Comparison of ENCODE assay signal across 13 cellular contexts in the genomic region with DNA sequence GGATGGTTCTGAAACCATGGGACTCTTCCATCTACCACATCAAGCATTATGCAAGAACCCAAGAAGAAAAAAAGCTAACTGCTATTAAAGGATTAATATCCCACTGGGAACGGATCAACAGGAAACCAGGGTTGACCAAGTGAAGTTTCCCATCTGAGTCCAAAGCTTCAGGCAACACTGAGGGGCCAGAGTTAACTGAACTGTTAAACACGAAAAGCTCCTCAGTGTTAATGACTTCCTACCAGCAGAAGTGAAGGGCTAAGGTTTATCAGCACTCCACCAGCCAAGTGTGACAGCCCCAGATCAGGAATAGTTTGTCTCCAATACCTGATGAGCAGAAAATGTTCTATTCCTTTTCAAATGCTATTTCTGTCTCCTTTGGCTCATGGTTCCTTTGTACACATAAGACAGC. TPM values are rescaled to one million over a fixed set of nuclear protein-coding genes. Genes with fewer than 3 reads are reported as not detected.
DNase-seq lines count a peak whose midpoint lies in the region; ATAC-seq, FAIRE-seq and TF ChIP-seq lines count a peak whose summit lies in the region.
"Had no signal": no experiment of that assay in that cellular context is flagged by ENCODE, and none has a peak within 500 bp of the region (broad histone marks: within the 10 kb centered on the region; RNA-seq: fewer than 3 reads in every experiment).

No MANE protein-coding gene starts in this region.

- dilution Hi-C loops in endothelial cell of umbilical vein (cut with MboI; ENCODE audit: extremely low pct_ligation_motif_present, low sequenced_read_pairs): no loop called here

- no peak for DNase-seq in activated naive CD4-positive, alpha-beta T cell treated with Interleukin-2 at 50 U/mL for 16 hours
- DNase-seq in endothelial cell of umbilical vein (ENCODE audit: low read depth, low spot score): peak; percentile 43
- DNase-seq in aorta: no peak
- no peak for DNase-seq in NCI-H748 treated with DMSO at 0.1 percent for 48 hours (lab: John Stamatoyannopoulos, UW)
- DNase-seq in cortex of kidney (lab: John Stamatoyannopoulos, UW): no peak
- DNase-seq: activated CD4-positive, alpha-beta T cell treated with anti-CD3 and anti-CD28 coated beads, Interleukin-2, amount 10 ng/mL, durations not matched to agents 24 days and 14 days; GOT3; NCI-H526 had no signal

- peaks cover 6% of the 10 kb centered on the region for H4K20me1 ChIP-seq in endothelial cell of umbilical vein (replicated peaks; ENCODE audit: control insufficient read depth, extremely low read depth, insufficient read depth, low read length)

- ATAC-seq in aorta (ENCODE audit: low FRiP score) (peak; percentile 38), HG03442 (IDR thresholded peaks at IDR 0.05; ENCODE audit: unreplicated experiment) (no peak)

- no peak for FAIRE-seq in endothelial cell of umbilical vein (lab: Jason Lieb, UNC)

- no peak overlapping the region for H3K4me3 ChIP-seq in endothelial cell of umbilical vein (replicated peaks in 1 of 3; ENCODE audit: insufficient read depth in 1 of 3, low read depth in 1 of 3, low read length in 3 of 3)
- H3K4me3 ChIP-seq in mesodermal cell (ENCODE audit: extremely low read depth, insufficient read depth, low read length, poor library complexity, severe bottlenecking): no peak overlapping the region
- no peak overlapping the region for H3K4me3 ChIP-seq in aorta (ENCODE audit: low read length in 2 of 2)

- no peaks in the 10 kb centered on the region for H3K27me3 ChIP-seq in endothelial cell of umbilical vein (ENCODE audit: control insufficient read depth in 2 of 2, insufficient read depth in 2 of 2, low read length in 2 of 2)
- H3K27me3 ChIP-seq in aorta (ENCODE audit: control insufficient read depth in 1 of 2, insufficient read depth in 2 of 2, low read length in 1 of 2): no peaks in the 10 kb centered on the region

- H3K27ac ChIP-seq in endothelial cell of umbilical vein (ENCODE audit: insufficient read depth, low read depth, low read length) (no peak overlapping the region), mesodermal cell (ENCODE audit: low read depth, low read length, severe bottlenecking) (peak overlapping the region; percentile 25), aorta (ENCODE audit: low read depth in 1 of 2, low read length in 2 of 2) (peak overlapping the region in 1 of 2 donors; percentile 0)
- H3K27ac ChIP-seq: 22Rv1, parathyroid adenoma had no signal

- intact Hi-C loops in endothelial cell of umbilical vein (cut with micrococcal nuclease): no loop called here
- intact Hi-C loops in aorta (cut with DNase I): no loop called here

- H3K27ac Mint-ChIP-seq in activated naive CD4-positive, alpha-beta T cell treated with anti-CD3 and anti-CD28 coated beads, Interleukin-2, amount 50 U/mL, for 24 hours: peak overlapping the region; percentile 37
- H3K27ac Mint-ChIP-seq: activated CD4-positive, alpha-beta T cell treated with anti-CD3 and anti-CD28 coated beads, Interleukin-2, amount 10 ng/mL, durations not matched to agents 24 days and 14 days had no signal

- no peak overlapping the region for H2AFZ ChIP-seq in endothelial cell of umbilical vein (ENCODE audit: low read depth, low read length)
- H2AFZ ChIP-seq: parathyroid adenoma had no signal

- H3K79me2 ChIP-seq in endothelial cell of umbilical vein (ENCODE audit: control insufficient read depth, insufficient read depth, low read length): peaks cover 26% of the 10 kb centered on the region
- H3K79me2 ChIP-seq: parathyroid adenoma had no signal

- TF ChIP-seq CTCF in endothelial cell of umbilical vein (IDR thresholded peaks at IDR 0.05; ENCODE audit: extremely low read depth in 1 of 2, insufficient read depth in 1 of 2, low read depth in 1 of 2, low read length in 2 of 2): no peak

- no peak overlapping the region for H3K9ac ChIP-seq in endothelial cell of umbilical vein (replicated peaks; ENCODE audit: extremely low read depth, insufficient read depth, low read length)
- H3K9ac ChIP-seq: parathyroid adenoma had no signal

- H3K4me1 ChIP-seq in endothelial cell of umbilical vein (ENCODE audit: control insufficient read depth, extremely low read depth, insufficient read depth, low read length) (no peaks in the 10 kb centered on the region), mesodermal cell (ENCODE audit: control insufficient read depth, insufficient read depth, low read length, poor library complexity, severe bottlenecking) (no peaks in the 10 kb centered on the region), aorta (ENCODE audit: control insufficient read depth in 1 of 2, insufficient read depth in 2 of 2, low read length in 2 of 2) (peaks cover 0 to 3% of the 10 kb centered on the region in 2 donors)
- H3K4me1 ChIP-seq: parathyroid adenoma had no signal

- peaks cover 3% of the 10 kb centered on the region for H3K36me3 Mint-ChIP-seq in activated naive CD4-positive, alpha-beta T cell treated with anti-CD3 and anti-CD28 coated beads, Interleukin-2, amount 50 U/mL, for 24 hours

- no peaks in the 10 kb centered on the region for H3K27me3 Mint-ChIP-seq in activated naive CD4-positive, alpha-beta T cell treated with anti-CD3 and anti-CD28 coated beads, Interleukin-2, amount 50 U/mL, for 24 hours
- H3K27me3 Mint-ChIP-seq: activated CD4-positive, alpha-beta T cell treated with anti-CD3 and anti-CD28 coated beads, Interleukin-2, amount 10 ng/mL, durations not matched to agents 24 days and 14 days had no signal

- H3K36me3 ChIP-seq in endothelial cell of umbilical vein (ENCODE audit: control insufficient read depth in 2 of 2, extremely low read depth in 1 of 2, insufficient read depth in 2 of 2, low read length in 2 of 2) (no peaks in the 10 kb centered on the region), mesodermal cell (ENCODE audit: control insufficient read depth, insufficient read depth, low read length) (peaks cover 8% of the 10 kb centered on the region), aorta (ENCODE audit: control insufficient read depth in 1 of 2, insufficient read depth in 2 of 2, low read length in 1 of 2) (no peaks in the 10 kb centered on the region)

- H3K4me2 ChIP-seq in endothelial cell of umbilical vein (ENCODE audit: insufficient read depth, low read length): no peak overlapping the region

- no peaks in the 10 kb centered on the region for H3K9me1 ChIP-seq in endothelial cell of umbilical vein (replicated peaks; ENCODE audit: control insufficient read depth, extremely low read depth, insufficient read depth, low read length)

- WGBS in mesodermal cell (ENCODE audit: insufficient coverage in 2 of 2), 2 experiments: 91 to 100% methylated on average over 1 to 2 of the region's 2 CpGs
- whole genome bisulfite sequencing in aorta, 2 donors: 32 to 46% methylated on average over 2 of the region's 2 CpGs

- POLR2A ChIA-PET in endothelial cell of umbilical vein (lab: Charles Lee): interaction anchor here (1.1 kb wide), 1 partner anchor 293 kb away, joined by 3 read pairs; no protein-coding TSS in a partner anchor

- no peaks in the 10 kb centered on the region for H3K9me3 Mint-ChIP-seq in activated naive CD4-positive, alpha-beta T cell treated with anti-CD3 and anti-CD28 coated beads, Interleukin-2, amount 50 U/mL, for 24 hours
- H3K9me3 Mint-ChIP-seq: activated CD4-positive, alpha-beta T cell treated with anti-CD3 and anti-CD28 coated beads, Interleukin-2, amount 10 ng/mL, durations not matched to agents 24 days and 14 days had no signal

- no peak for TF ChIP-seq POLR2A in endothelial cell of umbilical vein (IDR thresholded peaks at IDR 0.05; ENCODE audit: low read depth, low read length)

- peaks cover 37% of the 10 kb centered on the region for H3K4me1 Mint-ChIP-seq in activated naive CD4-positive, alpha-beta T cell treated with anti-CD3 and anti-CD28 coated beads, Interleukin-2, amount 50 U/mL, for 24 hours

- no TSS peak for BruUV-seq in endothelial cell of umbilical vein (replicated peaks; lab: Mats Ljungman, UMichigan)

- H3K4me3 Mint-ChIP-seq in activated naive CD4-positive, alpha-beta T cell treated with anti-CD3 and anti-CD28 coated beads, Interleukin-2, amount 50 U/mL, for 24 hours: no peak overlapping the region
- H3K4me3 Mint-ChIP-seq: activated CD4-positive, alpha-beta T cell treated with anti-CD3 and anti-CD28 coated beads, Interleukin-2, amount 10 ng/mL, durations not matched to agents 24 days and 14 days had no signal

- H3K9me3 ChIP-seq in endothelial cell of umbilical vein (replicated peaks; ENCODE audit: control insufficient read depth, insufficient read depth, low read length): no peaks in the 10 kb centered on the region
- no peaks in the 10 kb centered on the region for H3K9me3 ChIP-seq in mesodermal cell (ENCODE audit: control insufficient read depth, low read length)
- H3K9me3 ChIP-seq in aorta (ENCODE audit: control insufficient read depth, low read length): no peaks in the 10 kb centered on the region

- CTCF ChIA-PET in endothelial cell of umbilical vein (lab: Charles Lee): interaction anchor here (1.1 to 1.4 kb wide), 2 partner anchors 9 to 37 kb away, joined by 3 read pairs; a partner anchor contains a TSS

TF ChIP-seq in endothelial cell of umbilical vein, 7 proteins besides CTCF, POLR2A, EP300 and RAD21:
- TF ChIP-seq MYC (IDR thresholded peaks at IDR 0.05; ENCODE audit: low read depth, low read length) (no peak), FOS (IDR thresholded peaks at IDR 0.05; ENCODE audit: borderline replicate concordance, insufficient read depth, low read length) (no peak), EZH2 (IDR thresholded peaks at IDR 0.05; ENCODE audit: borderline replicate concordance, low read depth, low read length, severe bottlenecking) (no peak), POLR2AphosphoS5 (IDR thresholded peaks at IDR 0.05; ENCODE audit: insufficient read depth, low read depth, low read length) (no peak), JUN (IDR thresholded peaks at IDR 0.05; ENCODE audit: borderline replicate concordance, insufficient read depth, insufficient read length, low read depth) (no peak), GATA2 (IDR thresholded peaks at IDR 0.05; ENCODE audit: insufficient read depth, insufficient read length, low read depth, low read length) (no peak)
- TF ChIP-seq, protein P1, sequence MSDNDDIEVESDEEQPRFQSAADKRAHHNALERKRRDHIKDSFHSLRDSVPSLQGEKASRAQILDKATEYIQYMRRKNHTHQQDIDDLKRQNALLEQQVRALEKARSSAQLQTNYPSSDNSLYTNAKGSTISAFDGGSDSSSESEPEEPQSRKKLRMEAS (IDR thresholded peaks at IDR 0.05; ENCODE audit: insufficient read depth, insufficient read length): no peak

RNA-seq across cellular contexts. Expression of a gene that starts 36.7 kb away (rescaled TPM):
- total RNA-seq in endothelial cell of umbilical vein: 31.4 and 32.0 TPM in 2 replicates
- polyA plus RNA-seq in endothelial cell of umbilical vein: 37.2 and 43.7 TPM in 2 replicates
- 34.2 and 46.6 TPM in 2 replicates for polyA plus RNA-seq in endothelial cell of umbilical vein (2011; cell fraction: cytosol; rRNA removed)
- 25.3 and 28.5 TPM in 2 replicates for polyA plus RNA-seq in endothelial cell of umbilical vein (2011; cell fraction: nucleus; rRNA removed)
- polyA plus RNA-seq in endothelial cell of umbilical vein (2012): 19.7 and 24.0 TPM in 2 replicates
- polyA minus RNA-seq in endothelial cell of umbilical vein: 55.3 and 73.9 TPM in 2 replicates
- polyA minus RNA-seq in endothelial cell of umbilical vein (2011; cell fraction: cytosol; rRNA and poly(A)+ RNA removed): 24.4 TPM
- polyA minus RNA-seq in endothelial cell of umbilical vein (2011; cell fraction: nucleus; rRNA and poly(A)+ RNA removed): 16.5 and 28.5 TPM in 2 replicates
- polyA plus RNA-seq in mesodermal cell (2013, experiment 1 of 2): 33.5 TPM
- 30.8 TPM for polyA plus RNA-seq in mesodermal cell (2013, experiment 2 of 2)
- total RNA-seq in aorta: 10 to 100 TPM; 25.0 to 37.9 TPM
- 10 to 100 TPM in 1 of 2 donors, 1 to 10 TPM in 1; 9.8 to 17.1 TPM for polyA plus RNA-seq in aorta
